9 cellular contexts compared by ENCODE assay signal in genomic region chr10:121595806-121596667, GRCh38. TPM values are rescaled to one million over a fixed set of nuclear protein-coding genes. Genes with fewer than 3 reads are reported as not detected.
DNase-seq lines count a peak whose midpoint lies in the region; TF ChIP-seq lines count a peak whose summit lies in the region.
"Had no signal": no experiment of that assay in that cellular context is flagged by ENCODE, and none has a peak within 500 bp of the region (broad histone marks: within the 10 kb centered on the region; RNA-seq: fewer than 3 reads in every experiment).

No MANE protein-coding gene starts in this region.

- no peaks in the 10 kb centered on the region for H3K9me3 ChIP-seq in right atrium auricular region
- H3K9me3 ChIP-seq in left ventricle myocardium inferior (replicated peaks): no peaks in the 10 kb centered on the region
- H3K9me3 ChIP-seq in neural cell (ENCODE audit: low read length): peaks cover 4% of the 10 kb centered on the region
- no peaks in the 10 kb centered on the region for H3K9me3 ChIP-seq in vagina

- H3K27me3 ChIP-seq in right atrium auricular region: no peaks in the 10 kb centered on the region
- H3K27me3 ChIP-seq in left ventricle myocardium inferior (ENCODE audit: low read depth): peaks cover 97% of the 10 kb centered on the region
- peaks cover 71% of the 10 kb centered on the region for H3K27me3 ChIP-seq in neural cell (ENCODE audit: insufficient read depth, low read depth, low read length)
- no peaks in the 10 kb centered on the region for H3K27me3 ChIP-seq in vagina

- peak overlapping the region; percentile 20 for H3K4me2 ChIP-seq in neural cell (ENCODE audit: low read length)

- DNase-seq in right atrium auricular region (ENCODE audit: low spot score) (no peak), left ventricle myocardium inferior (no peak), globus pallidus (ENCODE audit: low spot score) (peak; percentile 82), vagina (ENCODE audit: extremely low spot score in 2 of 2) (no peak), MV-4-11 (lab: John Stamatoyannopoulos, UW) (no peak), NCI-H2171 (lab: John Stamatoyannopoulos, UW) (no peak), AG08395 (ENCODE audit: low spot score) (no peak)
- DNase-seq: activated T-cell treated with anti-CD3 and anti-CD28 coated beads for 4 hours had no signal

- intact Hi-C loops in left ventricle myocardium inferior (cut with micrococcal nuclease) (no loop called here), vagina (cut with DNase I) (no loop called here)

- no peaks in the 10 kb centered on the region for H3F3A ChIP-seq in neural cell (ENCODE audit: insufficient read depth, low read length, poor library complexity, severe bottlenecking)

- no peak overlapping the region for H2AFZ ChIP-seq in neural cell (ENCODE audit: low read depth, low read length)

- no peak for TF ChIP-seq POLR2A in vagina (IDR thresholded peaks at IDR 0.05)

- H3K36me3 ChIP-seq in right atrium auricular region (no peaks in the 10 kb centered on the region), left ventricle myocardium inferior (no peaks in the 10 kb centered on the region), neural cell (ENCODE audit: insufficient read depth, low read length) (peaks cover 7% of the 10 kb centered on the region), vagina (no peaks in the 10 kb centered on the region)

- no peaks in the 10 kb centered on the region for H3K79me2 ChIP-seq in neural cell (replicated peaks; ENCODE audit: insufficient read depth, low read length)

- no peak for TF ChIP-seq RAD21 in neural cell (conservative IDR thresholded peaks at IDR 0.05)

- H3K9ac ChIP-seq in neural cell (ENCODE audit: low read length): peak overlapping the region; percentile 59

- peak overlapping the region; percentile 46 to 61 for H3K4me3 ChIP-seq in right atrium auricular region
- H3K4me3 ChIP-seq in left ventricle myocardium inferior: no peak overlapping the region
- H3K4me3 ChIP-seq in neural cell (ENCODE audit: low read length): peak overlapping the region; percentile 87
- H3K4me3 ChIP-seq in vagina: peak overlapping the region; percentile 51 to 73

- no peaks in the 10 kb centered on the region for H3K9me2 ChIP-seq in neural cell (ENCODE audit: insufficient read depth, low read length)

- H3K4me1 ChIP-seq in right atrium auricular region (peaks cover 0 to 22% of the 10 kb centered on the region in 2 donors), left ventricle myocardium inferior (peaks cover 21% of the 10 kb centered on the region), vagina (peaks cover 43% of the 10 kb centered on the region)

- H3K27ac ChIP-seq in right atrium auricular region (peak overlapping the region; percentile 28 to 32), left ventricle myocardium inferior (replicated peaks) (no peak overlapping the region), neural cell (ENCODE audit: low read length) (no peak overlapping the region), vagina (peak overlapping the region; percentile 70)

- no peaks in the 10 kb centered on the region for H4K20me1 ChIP-seq in neural cell (ENCODE audit: insufficient read depth)

- no peak for TF ChIP-seq CTCF in right atrium auricular region (IDR thresholded peaks at IDR 0.05)
- TF ChIP-seq CTCF in left ventricle myocardium inferior (IDR thresholded peaks at IDR 0.05; ENCODE audit: borderline replicate concordance): no peak
- no peak for TF ChIP-seq CTCF in neural cell (IDR thresholded peaks at IDR 0.05; ENCODE audit: poor library complexity, severe bottlenecking)
- TF ChIP-seq CTCF in vagina (IDR thresholded peaks at IDR 0.05): no peak

- no peak for TF ChIP-seq EP300 in neural cell (conservative IDR thresholded peaks at IDR 0.05; ENCODE audit: poor library complexity, severe bottlenecking)

TF ChIP-seq in neural cell, 6 proteins besides CTCF, POLR2A, EP300 and RAD21:
- TF ChIP-seq TAF1 (IDR thresholded peaks at IDR 0.05; ENCODE audit: low read depth): no peak
- TF ChIP-seq MXI1 (conservative IDR thresholded peaks at IDR 0.05; ENCODE audit: poor library complexity, severe bottlenecking): no peak
- no peak for TF ChIP-seq POLR2AphosphoS5 (IDR thresholded peaks at IDR 0.05)
- TF ChIP-seq SMC3 (conservative IDR thresholded peaks at IDR 0.05; ENCODE audit: poor library complexity): no peak
- no peak for TF ChIP-seq EZH2 (IDR thresholded peaks at IDR 0.05; ENCODE audit: borderline replicate concordance, insufficient read depth, low read length, poor library complexity, severe bottlenecking)
- TF ChIP-seq REST (IDR thresholded peaks at IDR 0.05; ENCODE audit: borderline replicate concordance): no peak

RNA-seq across cellular contexts. Expression of gene FGFR2, which starts 2.2 kb away (rescaled TPM):
- total RNA-seq in right atrium auricular region (10 to 100 TPM in 1 of 2 donors, 1 to 10 TPM in 1; 2.8 to 19.0 TPM), left ventricle myocardium inferior (0.36 TPM), vagina (54.0 TPM)
- 14.8 and 15.7 TPM in 2 replicates for polyA plus RNA-seq in neural cell
- polyA minus RNA-seq in neural cell: 23.7 and 25.3 TPM in 2 replicates

Comparison
In these comparisons a context has a peak if more than half of its experiments do, and no peak if none do; other contexts are left out.
1. H3K27ac ChIP-seq: peak in right atrium auricular region (2 of 2) and vagina (single experiment); none in left ventricle myocardium inferior (single experiment) and neural cell (single experiment).